Comparison of ENCODE assay signal across 11 cellular contexts in genomic region chr4:38815879-38816782, GRCh38. TPM values are rescaled to one million over a fixed set of nuclear protein-coding genes. Genes with fewer than 3 reads are reported as not detected.
A peak's percentile ranks its signal among the peaks of the same experiment; 100 is the strongest.
DNase-seq lines count a peak whose midpoint lies in the region; ATAC-seq and TF ChIP-seq lines count a peak whose summit lies in the region.
"Had no signal": no experiment of that assay in that cellular context is flagged by ENCODE, and none has a peak within 500 bp of the region (broad histone marks: within the 10 kb centered on the region; RNA-seq: fewer than 3 reads in every experiment).

No MANE protein-coding gene starts in this region.

- no peak overlapping the region for H3K27ac Mint-ChIP-seq in T-helper 17 cell

- WGBS in upper lobe of left lung, 2 donors = 52 to 66% methylated on average over 3 of the region's 3 CpGs

- CTCF ChIA-PET in HEK293T (lab: Yijun Ruan, JAX) = no interaction called here

- H3K4me1 ChIP-seq in upper lobe of left lung = peaks cover 0 to 9% (median 2%) of the 10 kb centered on the region in 4 donors
- H3K4me1 ChIP-seq in tibial artery = no peaks in the 10 kb centered on the region
- H3K4me1 ChIP-seq: thyroid gland had no signal

- no peaks in the 10 kb centered on the region for H3K9me3 ChIP-seq in T-helper 17 cell (ENCODE audit: control insufficient read depth, low read length, poor library complexity, severe bottlenecking)
- no peaks in the 10 kb centered on the region for H3K9me3 ChIP-seq in upper lobe of left lung
- peaks cover 0 to 4% (median 0%) of the 10 kb centered on the region in 3 donors for H3K9me3 ChIP-seq in tibial artery
- H3K9me3 ChIP-seq: thyroid gland had no signal

- peak in 1 of 4 donors; percentile 62 for TF ChIP-seq POLR2A in upper lobe of left lung (IDR thresholded peaks at IDR 0.05)

- intact Hi-C loops in Right ventricle myocardium inferior (cut with DNase I) (no loop called here), cardiac septum (cut with DNase I) (no loop called here), tibial artery (cut with DNase I; ENCODE audit: low total_unique reads) (no loop called here)

- TF ChIP-seq CTCF in upper lobe of left lung (IDR thresholded peaks at IDR 0.05) (no peak), tibial artery (IDR thresholded peaks at IDR 0.05) (no peak)

- H3K27me3 ChIP-seq in upper lobe of left lung = no peaks in the 10 kb centered on the region
- H3K27me3 ChIP-seq in tibial artery = no peaks in the 10 kb centered on the region
- H3K27me3 ChIP-seq: thyroid gland had no signal

- ATAC-seq in Right ventricle myocardium inferior = peak; percentile 47
- peak; percentile 65 for ATAC-seq in T-helper 17 cell
- ATAC-seq in upper lobe of left lung (ENCODE audit: low FRiP score in 2 of 2) = peak in 1 of 2 donors; percentile 80

- H3K4me1 Mint-ChIP-seq in T-helper 17 cell = peaks cover 15% of the 10 kb centered on the region

- H3K4me3 Mint-ChIP-seq in T-helper 17 cell = no peak overlapping the region

- H3K4me3 ChIP-seq in upper lobe of left lung (no peak overlapping the region), tibial artery (no peak overlapping the region)
- H3K4me3 ChIP-seq: thyroid gland had no signal

- H3K36me3 ChIP-seq in upper lobe of left lung (no peaks in the 10 kb centered on the region), tibial artery (no peaks in the 10 kb centered on the region)
- H3K36me3 ChIP-seq: thyroid gland had no signal

- no peak for TF ChIP-seq EP300 in upper lobe of left lung (IDR thresholded peaks at IDR 0.05)

- POLR2A ChIA-PET in HEK293T (lab: Yijun Ruan, JAX) = no interaction called here

- H3K27ac ChIP-seq in upper lobe of left lung = peak overlapping the region; percentile 36 to 78 (median 62)
- no peak overlapping the region for H3K27ac ChIP-seq in tibial artery
- H3K27ac ChIP-seq: thyroid gland had no signal

- DNase-seq in Right ventricle myocardium inferior (ENCODE audit: missing footprints) = no peak
- no peak for DNase-seq in cardiac septum (ENCODE audit: low spot score)
- DNase-seq in T-helper 17 cell = no peak
- DNase-seq in inferior parietal cortex (ENCODE audit: extremely low spot score) = peak; percentile 21
- DNase-seq in upper lobe of left lung = no peak
- DNase-seq in HEK293T (ENCODE audit: extremely low spot score) = no peak
- DNase-seq in tibial artery = no peak
- DNase-seq in OCI-M2 (lab: John Stamatoyannopoulos, UW; ENCODE audit: unreplicated experiment) = no peak
- DNase-seq: effector CD8-positive, alpha-beta T cell; thyroid gland had no signal

- H3K27me3 Mint-ChIP-seq in T-helper 17 cell = no peaks in the 10 kb centered on the region

- H3K36me3 Mint-ChIP-seq in T-helper 17 cell (ENCODE audit: low read depth) = peaks cover 2% of the 10 kb centered on the region

TF ChIP-seq in HEK293T, 16 proteins besides CTCF, POLR2A, EP300 and RAD21:
- no peak for TF ChIP-seq CTBP1 (IDR thresholded peaks at IDR 0.05; ENCODE audit: borderline replicate concordance)

RNA-seq across cellular contexts. Expression of gene TLR1, which starts 11.5 kb away (rescaled TPM):
- total RNA-seq in Right ventricle myocardium inferior (4.3 TPM), cardiac septum (4.9 TPM), T-helper 17 cell (10 to 100 TPM; 16.6 to 22.9 TPM), upper lobe of left lung (10 to 100 TPM; 16.4 to 41.9 (median 24.8) TPM)

RNA-seq across cellular contexts. Expression of gene TLR10, which starts 33.3 kb away (rescaled TPM):
- total RNA-seq in Right ventricle myocardium inferior (not detected), cardiac septum (0.22 TPM), T-helper 17 cell (1 to 10 TPM in 1 of 2 donors, not detected in 1; 1.1 TPM), upper lobe of left lung (1 to 10 TPM in 1 of 6 donors, under 1 TPM in 3, not detected in 2; 0.61 to 1.0 (median 0.81) TPM)
- total RNA-seq: kidney epithelial cell had no signal

RNA-seq across cellular contexts. Expression of gene TLR6, which starts 40.5 kb away (rescaled TPM):
- total RNA-seq in Right ventricle myocardium inferior (1.5 TPM), cardiac septum (1.2 TPM), T-helper 17 cell (1 to 10 TPM; 2.8 to 6.4 TPM), upper lobe of left lung (10 to 100 TPM in 2 of 6 donors, 1 to 10 TPM in 4; 3.2 to 10.4 (median 5.8) TPM)

RNA-seq across cellular contexts. Expression of gene FAM114A1, which starts 51.5 kb away (rescaled TPM):
- total RNA-seq in Right ventricle myocardium inferior (25.3 TPM), cardiac septum (26.1 TPM), T-helper 17 cell (under 1 TPM in 1 of 2 donors, not detected in 1; 0.50 TPM), upper lobe of left lung (10 to 100 TPM; 27.2 to 92.5 (median 43.1) TPM)

Comparison
In these comparisons a context has a peak if more than half of its experiments do, and no peak if none do; other contexts are left out.
1. H3K27ac ChIP-seq: peak in upper lobe of left lung (4 of 4); none in tibial artery (0 of 2).